ENCODE assay signal across 1 cellular context in the genomic region with DNA sequence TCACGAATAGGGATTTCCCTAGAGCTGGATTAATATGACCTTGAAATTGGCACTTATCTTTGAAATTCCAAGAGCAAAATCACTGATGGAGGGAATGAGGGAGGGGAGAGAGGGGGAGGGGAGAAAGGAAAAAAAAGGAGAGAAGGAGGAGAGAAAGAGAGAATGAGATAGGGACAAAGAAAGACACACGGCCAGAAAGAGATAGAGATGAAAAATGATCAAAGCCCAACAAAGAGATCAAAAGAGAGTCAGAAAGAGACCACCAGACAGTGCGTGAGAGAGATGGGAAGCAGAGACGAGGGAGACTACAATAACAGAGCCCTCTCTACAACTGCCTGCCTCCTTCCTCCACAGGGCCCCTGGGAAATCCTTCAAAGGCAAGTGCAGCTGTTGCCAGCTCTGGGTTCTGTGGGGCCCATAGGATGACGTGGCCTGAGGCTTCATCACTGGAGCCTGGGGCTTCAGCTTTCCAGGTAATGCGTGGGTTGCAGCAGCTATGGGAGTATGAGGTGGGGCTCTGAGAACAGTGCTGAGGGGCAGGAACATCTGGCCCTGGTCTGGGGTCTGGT.
TF ChIP-seq lines count a peak whose summit lies in the region.

No MANE protein-coding gene starts in this region.

TF ChIP-seq in IMR-90, 13 proteins besides CTCF, POLR2A, EP300 and RAD21:
- TF ChIP-seq CHD1 (IDR thresholded peaks at IDR 0.05; ENCODE audit: low read depth, low read length) (no peak), RFX5 (IDR thresholded peaks at IDR 0.05; ENCODE audit: low read depth, low read length) (no peak), BHLHE40 (IDR thresholded peaks at IDR 0.05; ENCODE audit: low read depth, low read length) (no peak), SMC3 (IDR thresholded peaks at IDR 0.05; ENCODE audit: low read depth, low read length) (no peak), MAFK (IDR thresholded peaks at IDR 0.05; ENCODE audit: low read depth, low read length) (no peak), MXI1 (IDR thresholded peaks at IDR 0.05; ENCODE audit: borderline replicate concordance, low read depth, low read length) (no peak), FOS (IDR thresholded peaks at IDR 0.05; ENCODE audit: low read depth, low read length) (no peak), CEBPB (IDR thresholded peaks at IDR 0.05; ENCODE audit: low read depth, low read length) (no peak), MAZ (IDR thresholded peaks at IDR 0.05; ENCODE audit: borderline replicate concordance, low read depth, low read length) (no peak), USF2 (IDR thresholded peaks at IDR 0.05; ENCODE audit: low read depth, low read length) (no peak), RCOR1 (IDR thresholded peaks at IDR 0.05; ENCODE audit: insufficient replicate concordance, low read length) (no peak), NFE2L2 (IDR thresholded peaks at IDR 0.05; ENCODE audit: low read depth, low read length) (no peak)
- TF ChIP-seq, protein P1, sequence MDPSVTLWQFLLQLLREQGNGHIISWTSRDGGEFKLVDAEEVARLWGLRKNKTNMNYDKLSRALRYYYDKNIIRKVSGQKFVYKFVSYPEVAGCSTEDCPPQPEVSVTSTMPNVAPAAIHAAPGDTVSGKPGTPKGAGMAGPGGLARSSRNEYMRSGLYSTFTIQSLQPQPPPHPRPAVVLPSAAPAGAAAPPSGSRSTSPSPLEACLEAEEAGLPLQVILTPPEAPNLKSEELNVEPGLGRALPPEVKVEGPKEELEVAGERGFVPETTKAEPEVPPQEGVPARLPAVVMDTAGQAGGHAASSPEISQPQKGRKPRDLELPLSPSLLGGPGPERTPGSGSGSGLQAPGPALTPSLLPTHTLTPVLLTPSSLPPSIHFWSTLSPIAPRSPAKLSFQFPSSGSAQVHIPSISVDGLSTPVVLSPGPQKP (IDR thresholded peaks at IDR 0.05; ENCODE audit: borderline replicate concordance, low read depth, low read length): no peak
